Comparison of ENCODE assay signal across 7 cellular contexts in genomic region chr4:48780867-48781219, GRCh38. TPM values are rescaled to one million over a fixed set of nuclear protein-coding genes. Genes with fewer than 3 reads are reported as not detected.
DNase-seq lines count a peak whose midpoint lies in the region; ATAC-seq, FAIRE-seq and TF ChIP-seq lines count a peak whose summit lies in the region.

No MANE protein-coding gene starts in this region.

- peak overlapping the region; percentile 88 for H3K27ac ChIP-seq in RWPE2 (ENCODE audit: poor library complexity, severe bottlenecking)
- peak overlapping the region; percentile 71 for H3K27ac ChIP-seq in K562 (ENCODE audit: extremely low read depth, low read depth, low read length)
- H3K27ac ChIP-seq in layer of hippocampus (ENCODE audit: low read depth, low read length) = peak overlapping the region; percentile 66

- H3K9me3 ChIP-seq in RWPE2 (ENCODE audit: severe bottlenecking) (no peaks in the 10 kb centered on the region), K562 (replicated peaks; ENCODE audit: control insufficient read depth, insufficient read depth, low read depth, low read length) (no peaks in the 10 kb centered on the region)

- H3K27me3 ChIP-seq in RWPE2 (ENCODE audit: insufficient read depth, poor library complexity, severe bottlenecking) (no peaks in the 10 kb centered on the region), K562 (ENCODE audit: control insufficient read depth in 2 of 2, insufficient read depth in 2 of 2, low read length in 2 of 2) (no peaks in the 10 kb centered on the region), layer of hippocampus (ENCODE audit: control insufficient read depth, insufficient read depth, low read length) (no peaks in the 10 kb centered on the region)

- ATAC-seq in RWPE2 (ENCODE audit: low read depth) (no peak), K562 (no peak), HG02970 (IDR thresholded peaks at IDR 0.05; ENCODE audit: low FRiP score, unreplicated experiment) (no peak)

- H2AFZ ChIP-seq in K562 (ENCODE audit: low read depth, low read length) = peak overlapping the region; percentile 96

- no peaks in the 10 kb centered on the region for H3K9me1 ChIP-seq in K562 (ENCODE audit: control insufficient read depth, insufficient read depth, low read length)

- H3K9ac ChIP-seq in K562 (ENCODE audit: insufficient read depth in 1 of 2, low read depth in 2 of 2, low read length in 2 of 2) = peak overlapping the region; percentile 40 to 81; a peak in 3 of 4 replicates

- intact Hi-C loops in K562 (cut with micrococcal nuclease) = loop anchor here (2.0 to 5.0 kb wide), 3 partner anchors 50 to 116 kb away; partner anchors contain the start of gene OCIAD1

- in situ Hi-C loops in K562 (cut with MboI) = no loop called here

- TSS peak; percentile 99 for BruUV-seq in K562 (replicated peaks; lab: Mats Ljungman, UMichigan)

- POLR2A ChIA-PET in K562 (lab: Yijun Ruan, JAX) = interaction anchor here (0.6 to 2.1 kb wide), 11 partner anchors 9 to 187 kb away, joined by 3 to 7 read pairs (median 3); no protein-coding TSS in a partner anchor

- H3K36me3 ChIP-seq in RWPE2 (ENCODE audit: low read depth) (no peaks in the 10 kb centered on the region), K562 (ENCODE audit: control insufficient read depth, insufficient read depth, low read length) (no peaks in the 10 kb centered on the region)

- TF ChIP-seq CTCF in HFF-Myc (IDR thresholded peaks at IDR 0.05; ENCODE audit: low read depth, low read length, missing control alignments) = no peak
- no peak for TF ChIP-seq CTCF in RWPE2 (IDR thresholded peaks at IDR 0.05; ENCODE audit: poor library complexity, severe bottlenecking)
- TF ChIP-seq CTCF in K562 (IDR thresholded peaks at IDR 0.05 in 2 of 3, conservative IDR thresholded peaks at IDR 0.05 in 1 of 3; ENCODE audit: insufficient read depth in 2 of 3, low read depth in 1 of 3, low read length in 3 of 3) = no peak

- 3% methylated on average over 10 of the region's 10 CpGs for WGBS in K562 (ENCODE audit: insufficient coverage, low coverage, missing lambda C conversion rate)

- peaks cover 30% of the 10 kb centered on the region for H3K4me1 ChIP-seq in RWPE2 (ENCODE audit: insufficient read depth, poor library complexity, severe bottlenecking)
- peaks cover 9 to 20% of the 10 kb centered on the region in 2 experiments for H3K4me1 ChIP-seq in K562 (replicated peaks in 1 of 2; ENCODE audit: control insufficient read depth in 2 of 2, insufficient read depth in 2 of 2, low read length in 2 of 2)

- CTCF ChIA-PET in K562 (lab: Yijun Ruan, JAX; ENCODE audit: low intra/inter-chr PET ratio) = no interaction called here

- H3K4me3 ChIP-seq in HFF-Myc (replicated peaks; ENCODE audit: low read depth, low read length) = peak overlapping the region; percentile 86
- peak overlapping the region; percentile 95 for H3K4me3 ChIP-seq in RWPE2 (ENCODE audit: severe bottlenecking)
- H3K4me3 ChIP-seq in K562 = peak overlapping the region; percentile 88

- H3K4me2 ChIP-seq in K562 (ENCODE audit: insufficient read depth, low read length) = peak overlapping the region; percentile 86

- H4K20me1 ChIP-seq in K562 (replicated peaks; ENCODE audit: control insufficient read depth, insufficient read depth, low read length) = no peaks in the 10 kb centered on the region; the same call in 1 of the 2 replicates

- TF ChIP-seq EP300 in K562 (IDR thresholded peaks at IDR 0.05; ENCODE audit: low read length) = no peak

- no peak for FAIRE-seq in K562 (lab: Jason Lieb, UNC)

- TF ChIP-seq RAD21 in K562 (CRISPR knock-in tag; conservative IDR thresholded peaks at IDR 0.05 in 1 of 2, IDR thresholded peaks at IDR 0.05 in 1 of 2) = no peak

- peaks cover 41% of the 10 kb centered on the region for H3K79me2 ChIP-seq in K562 (ENCODE audit: control insufficient read depth, insufficient read depth, low read length)

- no peak for TF ChIP-seq POLR2A in K562 (conservative IDR thresholded peaks at IDR 0.05)

- DNase-seq in HFF-Myc (ENCODE audit: extremely low read depth, low read depth) = no peak
- DNase-seq in RWPE2 (ENCODE audit: low spot score) = no peak
- DNase-seq in K562 (ENCODE audit: extremely low read depth in 1 of 4, low spot score in 3 of 4) = peak in 1 of 4 experiments; percentile 38
- DNase-seq in stimulated activated CD4-positive, alpha-beta T cell treated with anti-CD3 and anti-CD28 coated beads, Interleukin-4, amount 100 ng/mL, for 24 hours = peak; percentile 46
- DNase-seq in NCI-H510A (lab: John Stamatoyannopoulos, UW) = no peak

TF ChIP-seq in K562, 482 proteins besides CTCF, POLR2A, EP300 and RAD21:
- TF ChIP-seq ZNF584 (CRISPR knock-in tag; IDR thresholded peaks at IDR 0.05; ENCODE audit: low read depth) = no peak
- TF ChIP-seq POLR2H (tag; IDR thresholded peaks at IDR 0.05; ENCODE audit: low read depth) = peak; percentile 47; the same call in 1 of the 2 replicates
- TF ChIP-seq NR2C1 (IDR thresholded peaks at IDR 0.05) = no peak
- peak; percentile 29; the same call in 1 of the 2 replicates for TF ChIP-seq NR2C1 (tag; IDR thresholded peaks at IDR 0.05)
- no peak for TF ChIP-seq ATF4 (CRISPR knock-in tag; IDR thresholded peaks at IDR 0.05)
- no peak for TF ChIP-seq NR2C2 (CRISPR knock-in tag; IDR thresholded peaks at IDR 0.05)
- peak; percentile 59; the same call in 1 of the 2 replicates for TF ChIP-seq NR2C2 (tag; IDR thresholded peaks at IDR 0.05)
- peak; percentile 15; the same call in 1 of the 2 replicates for TF ChIP-seq TOE1 (IDR thresholded peaks at IDR 0.05; ENCODE audit: borderline replicate concordance)
- TF ChIP-seq TOE1 (CRISPR knock-in tag; IDR thresholded peaks at IDR 0.05; ENCODE audit: borderline replicate concordance, low read depth) = no peak
- peak; percentile 82 for TF ChIP-seq NFIC (IDR thresholded peaks at IDR 0.05)
- TF ChIP-seq PML (IDR thresholded peaks at IDR 0.05; ENCODE audit: low read length) = 0 out of 2 replicates have a peak, but pooled peaks have one; percentile 17
- peak; percentile 21; the same call in 1 of the 2 replicates for TF ChIP-seq ETV1 (tag; conservative IDR thresholded peaks at IDR 0.05; ENCODE audit: low read depth)
- no peak for TF ChIP-seq GTF2E2 (tag; IDR thresholded peaks at IDR 0.05)
- no peak for TF ChIP-seq GTF2F1 (IDR thresholded peaks at IDR 0.05; ENCODE audit: low read depth, low read length)

RNA-seq across cellular contexts. Expression of gene FRYL, which starts 0.8 kb away (rescaled TPM):
- 54.3 and 216 TPM in 2 replicates for total RNA-seq in K562 (2011; cell fraction: chromatin; rRNA removed; ENCODE audit: low replicate concordance)
- 36.9 and 53.4 TPM in 2 replicates for total RNA-seq in K562 (2011; cell fraction: nucleolus; rRNA removed)
- 66.0 and 97.4 TPM in 2 replicates for total RNA-seq in K562 (2011; cell fraction: nucleoplasm; rRNA removed)
- total RNA-seq in K562 (2014; rRNA removed) (15.9 and 31.6 TPM in 2 replicates), K562 (2014; rRNA removed; fragmentation: Illumina TruSeq; extraction: Trizol) (29.3 and 36.9 TPM in 2 replicates), K562 (2015; rRNA removed; fragmentation: Illumina TruSeq; extraction: Trizol) (31.7 and 34.9 TPM in 2 replicates), K562 (2021) (24.1 and 25.8 TPM in 2 replicates)
- polyA plus RNA-seq in K562 (2011; rRNA removed) (16.0 and 21.7 TPM in 2 replicates), K562 (2014; fragmentation: Illumina TruSeq; extraction: Trizol) (11.4 and 13.2 TPM in 2 replicates), K562 (2014; fragmentation: Nextera tagmentation; extraction: Ambion mirVana) (1 to 10 TPM; 7.2 TPM), K562 (2014; rRNA removed) (9.3 and 11.5 TPM in 2 replicates)
- polyA plus RNA-seq in K562 (2011; cell fraction: cytosol; rRNA removed) = 4.9 and 8.5 TPM in 2 replicates
- polyA plus RNA-seq in K562 (2011; cell fraction: nucleus; rRNA removed) = 24.7 and 39.0 TPM in 2 replicates
- 10.3 and 14.0 TPM in 2 replicates for polyA plus RNA-seq in K562 (2012)
- polyA minus RNA-seq in K562 (2011; rRNA and poly(A)+ RNA removed) = 96.4 and 106 TPM in 2 replicates
- 18.9 and 26.7 TPM in 2 replicates for polyA minus RNA-seq in K562 (2011; cell fraction: cytosol; rRNA and poly(A)+ RNA removed)
- 125 and 183 TPM in 2 replicates for polyA minus RNA-seq in K562 (2011; cell fraction: nucleus; rRNA and poly(A)+ RNA removed)

RNA-seq across cellular contexts. Expression of gene OCIAD1, which starts 50.0 kb away (rescaled TPM):
- total RNA-seq in K562 (2011; cell fraction: chromatin; rRNA removed; ENCODE audit: low replicate concordance) = 114 and 265 TPM in 2 replicates
- total RNA-seq in K562 (2011; cell fraction: nucleolus; rRNA removed) = 122 and 132 TPM in 2 replicates
- 169 and 184 TPM in 2 replicates for total RNA-seq in K562 (2011; cell fraction: nucleoplasm; rRNA removed)
- total RNA-seq in K562 (2014; rRNA removed) (93.1 and 99.0 TPM in 2 replicates), K562 (2014; rRNA removed; fragmentation: Illumina TruSeq; extraction: Trizol) (196 and 197 TPM in 2 replicates), K562 (2015; rRNA removed; fragmentation: Illumina TruSeq; extraction: Trizol) (148 and 163 TPM in 2 replicates), K562 (2021) (134 and 148 TPM in 2 replicates)
- polyA plus RNA-seq in K562 (2011; rRNA removed) (223 and 278 TPM in 2 replicates), K562 (2014; fragmentation: Illumina TruSeq; extraction: Trizol) (304 and 358 TPM in 2 replicates), K562 (2014; fragmentation: Nextera tagmentation; extraction: Ambion mirVana) (100 to 1,000 TPM; 204 to 222 TPM), K562 (2014; rRNA removed) (188 and 200 TPM in 2 replicates)
- polyA plus RNA-seq in K562 (2011; cell fraction: cytosol; rRNA removed) = 68.0 and 101 TPM in 2 replicates
- 107 and 109 TPM in 2 replicates for polyA plus RNA-seq in K562 (2011; cell fraction: nucleus; rRNA removed)
- 173 and 180 TPM in 2 replicates for polyA plus RNA-seq in K562 (2012)
- polyA minus RNA-seq in K562 (2011; rRNA and poly(A)+ RNA removed) = 90.9 and 99.1 TPM in 2 replicates
- 41.0 and 57.6 TPM in 2 replicates for polyA minus RNA-seq in K562 (2011; cell fraction: cytosol; rRNA and poly(A)+ RNA removed)
- polyA minus RNA-seq in K562 (2011; cell fraction: nucleus; rRNA and poly(A)+ RNA removed) = 71.1 and 117 TPM in 2 replicates
